8 cellular contexts compared by ENCODE assay signal in the genomic region with DNA sequence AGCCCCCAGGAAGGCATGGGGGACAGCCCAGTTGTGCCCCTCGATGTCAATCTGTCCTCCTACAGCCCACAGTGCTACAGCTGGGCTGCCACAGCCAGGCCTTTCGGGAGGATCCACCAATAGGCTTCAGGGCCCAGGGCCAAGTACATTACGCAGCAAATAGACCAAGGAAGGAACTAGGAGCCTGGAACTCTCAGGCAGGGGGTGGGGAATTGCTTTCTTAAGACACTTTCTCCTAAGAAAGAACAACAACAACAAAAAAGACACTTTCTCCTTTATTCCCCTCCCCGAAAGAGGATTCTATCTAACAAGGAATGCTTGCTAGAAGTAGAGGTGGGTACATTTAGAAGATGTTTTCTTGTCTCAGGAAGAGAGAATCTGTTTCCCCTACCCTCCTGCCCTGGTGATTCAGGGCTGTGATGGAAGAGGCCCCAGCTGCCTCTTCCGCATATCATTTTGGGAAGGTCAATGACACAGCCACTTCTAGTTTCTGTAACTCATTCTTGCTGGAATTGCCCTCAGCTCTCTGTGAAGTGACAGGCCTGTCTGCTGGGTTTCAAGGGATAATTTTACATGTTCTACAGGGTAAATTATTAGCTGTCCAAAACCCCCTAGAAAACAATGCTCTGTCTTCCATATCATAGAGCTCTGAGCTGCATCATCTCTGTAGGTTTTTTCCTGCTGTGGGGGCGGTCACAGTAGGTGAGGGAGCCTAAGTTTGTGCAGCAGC. TPM values are rescaled to one million over a fixed set of nuclear protein-coding genes. Genes with fewer than 3 reads are reported as not detected.
DNase-seq lines count a peak whose midpoint lies in the region; ATAC-seq and TF ChIP-seq lines count a peak whose summit lies in the region.

No MANE protein-coding gene starts in this region.

- H3K9ac ChIP-seq in colonic mucosa (ENCODE audit: low read depth in 2 of 2, low read length in 2 of 2), result peak overlapping the region; percentile 57 to 99

- DNase-seq in C1 segment of cervical spinal cord (lab: John Stamatoyannopoulos, UW) (peak in 11 of 14 donors; percentile 30 to 76 (median 66)), Panc1 (ENCODE audit: low read depth, low spot score) (no peak), colonic mucosa (peak; percentile 88), transverse colon (peak; percentile 87), LoVo (ENCODE audit: low spot score) (no peak)

- POLR2A ChIA-PET in Panc1 (lab: Charles Lee), result interaction anchor here (0.6 to 8.5 kb wide), 11 partner anchors 5 to 887 kb away, joined by 3 to 250 read pairs (median 9); a partner anchor contains a TSS

- H3K27ac ChIP-seq in Panc1 (ENCODE audit: low read length), result peak overlapping the region; percentile 100
- H3K27ac ChIP-seq in colonic mucosa, result peak overlapping the region; percentile 99
- peak overlapping the region; percentile 98 for H3K27ac ChIP-seq in mesodermal cell (ENCODE audit: low read depth, low read length, severe bottlenecking)
- peak overlapping the region; percentile 98 to 100 (median 99) for H3K27ac ChIP-seq in transverse colon

- 65 to 82% methylated on average over 2 of the region's 6 CpGs for WGBS in mesodermal cell (ENCODE audit: insufficient coverage in 2 of 2), 2 experiments
- 17 to 29% methylated on average over 2 to 6 of the region's 6 CpGs for WGBS in transverse colon (ENCODE audit: low coverage in 1 of 2), 2 donors

- CTCF ChIA-PET in Panc1 (lab: Charles Lee), result interaction anchor here (0.8 to 1.3 kb wide), 3 partner anchors 13 to 22 kb away, joined by 3 to 6 read pairs (median 5); no protein-coding TSS in a partner anchor

- H3K9me3 ChIP-seq in Panc1 (ENCODE audit: control insufficient read depth, insufficient read depth, low read depth, low read length), result no peaks in the 10 kb centered on the region
- no peaks in the 10 kb centered on the region for H3K9me3 ChIP-seq in colonic mucosa
- H3K9me3 ChIP-seq in mesodermal cell (ENCODE audit: control insufficient read depth, low read length), result no peaks in the 10 kb centered on the region
- no peaks in the 10 kb centered on the region for H3K9me3 ChIP-seq in transverse colon

- H3K36me3 ChIP-seq in Panc1 (ENCODE audit: control insufficient read depth, insufficient read depth, low read length) (no peaks in the 10 kb centered on the region; the same call in 1 of the 2 replicates), colonic mucosa (no peaks in the 10 kb centered on the region), mesodermal cell (ENCODE audit: control insufficient read depth, insufficient read depth, low read length) (no peaks in the 10 kb centered on the region), transverse colon (no peaks in the 10 kb centered on the region)

- TF ChIP-seq POLR2A in GM18951 (IDR thresholded peaks at IDR 0.05; ENCODE audit: extremely low read depth, insufficient read depth, insufficient read length) (peak; percentile 32), transverse colon (IDR thresholded peaks at IDR 0.05) (peak; percentile 63)

- H3K4me1 ChIP-seq in Panc1 (ENCODE audit: control insufficient read depth, insufficient read depth, low read length), result peaks cover 89% of the 10 kb centered on the region
- H3K4me1 ChIP-seq in colonic mucosa, result peaks cover 57% of the 10 kb centered on the region
- H3K4me1 ChIP-seq in mesodermal cell (ENCODE audit: control insufficient read depth, insufficient read depth, low read length, poor library complexity, severe bottlenecking), result peaks cover 83% of the 10 kb centered on the region
- peaks cover 92 to 94% (median 93%) of the 10 kb centered on the region in 4 donors for H3K4me1 ChIP-seq in transverse colon

- intact Hi-C loops in Panc1 (cut with micrococcal nuclease; ENCODE audit: unreplicated experiment), result no loop called here
- intact Hi-C loops in colonic mucosa (cut with DNase I), result no loop called here
- intact Hi-C loops in transverse colon (cut with DNase I; ENCODE audit: low total_unique reads), result no loop called here

- in situ Hi-C loops in GM18951 (cut with MboI; ENCODE audit: low sequenced_read_pairs, unreplicated experiment) (no loop called here), Panc1 (cut with HindIII; ENCODE audit: low pct_unique_long_range_greater_than_20kb, low sequenced_read_pairs) (no loop called here), transverse colon (cut with MboI; ENCODE audit: low pct_ligation_motif_present in 1 of 4, low pct_unique_long_range_greater_than_20kb in 1 of 4, low sequenced_read_pairs in 3 of 4) (no loop called here)

- no TSS peak for BruUV-seq in Panc1 (replicated peaks; lab: Mats Ljungman, UMichigan)

- H3K27me3 ChIP-seq in Panc1 (ENCODE audit: control insufficient read depth, insufficient read depth, low read length), result no peaks in the 10 kb centered on the region
- H3K27me3 ChIP-seq in colonic mucosa, result no peaks in the 10 kb centered on the region
- no peaks in the 10 kb centered on the region for H3K27me3 ChIP-seq in transverse colon

- H3K4me3 ChIP-seq in Panc1 (ENCODE audit: low read depth in 2 of 2, low read length in 2 of 2) (no peak overlapping the region), colonic mucosa (no peak overlapping the region), mesodermal cell (ENCODE audit: extremely low read depth, insufficient read depth, low read length, poor library complexity, severe bottlenecking) (no peak overlapping the region), transverse colon (peak overlapping the region in 1 of 4 donors; percentile 4)

- peak; percentile 51 for TF ChIP-seq EP300 in transverse colon (IDR thresholded peaks at IDR 0.05; ENCODE audit: low read depth)

- TF ChIP-seq CTCF in Panc1 (IDR thresholded peaks at IDR 0.05) (no peak), colonic mucosa (IDR thresholded peaks at IDR 0.05) (no peak), transverse colon (IDR thresholded peaks at IDR 0.05) (no peak)

- ATAC-seq in Panc1 (peak; percentile 6; the same call in 1 of the 2 replicates), HG02571 (IDR thresholded peaks at IDR 0.05; ENCODE audit: unreplicated experiment) (no peak)

RNA-seq across cellular contexts. Expression of a gene that starts 6.0 kb away (rescaled TPM):
- total RNA-seq in Panc1 (2021; ENCODE audit: unreplicated experiment), result 13,645 TPM
- polyA plus RNA-seq in Panc1 (2012; ENCODE audit: insufficient read length), result 690 TPM
- total RNA-seq in colonic mucosa, result 1,000 to 10,000 TPM; 4,716 to 6,071 TPM
- 1,431 TPM for polyA plus RNA-seq in mesodermal cell (2013, experiment 1 of 2)
- 2,018 TPM for polyA plus RNA-seq in mesodermal cell (2013, experiment 2 of 2)
- total RNA-seq in transverse colon, result over 10,000 TPM; 17,948 to 48,028 (median 23,406) TPM

RNA-seq across cellular contexts. Expression of a gene that starts 32.1 kb away (rescaled TPM):
- total RNA-seq in Panc1 (2021; ENCODE audit: unreplicated experiment) (117 TPM), colonic mucosa (10 to 100 TPM; 59.2 to 84.1 TPM), transverse colon (10 to 100 TPM; 41.0 to 78.4 (median 69.2) TPM)
- 172 TPM for polyA plus RNA-seq in Panc1 (2012; ENCODE audit: insufficient read length)
- 102 TPM for polyA plus RNA-seq in mesodermal cell (2013, experiment 1 of 2)
- polyA plus RNA-seq in mesodermal cell (2013, experiment 2 of 2), result 89.8 TPM

Comparison
In these comparisons a context has a peak if more than half of its experiments do, and no peak if none do; other contexts are left out.
1. DNase-seq: peak in C1 segment of cervical spinal cord (11 of 14), colonic mucosa (single experiment) and transverse colon (single experiment); none in Panc1 (single experiment) and LoVo (single experiment).
2. Peak in every context shown above with its lines, with median percentiles within 50 percentile points of each other: H3K27ac ChIP-seq.